In the genomic region with DNA sequence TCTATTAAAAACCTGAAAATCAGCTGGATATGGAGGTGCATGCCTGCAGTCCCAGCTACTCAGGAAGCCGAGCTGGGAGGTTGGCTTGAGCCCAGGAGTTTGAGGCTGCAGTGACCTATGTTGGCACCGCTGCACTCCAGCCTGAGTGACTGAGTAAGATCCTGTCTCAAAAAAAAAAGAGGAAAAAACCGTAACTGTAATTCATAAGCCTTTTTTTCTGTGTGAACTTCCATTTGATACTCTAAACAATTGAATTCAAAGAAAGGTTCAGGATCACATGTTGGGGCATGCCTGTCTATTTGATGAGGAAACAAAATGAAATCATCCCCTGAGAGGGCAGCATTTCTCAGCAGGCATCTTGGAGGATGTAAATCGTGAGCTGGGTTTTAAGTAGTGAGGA, we compare ENCODE assay signal across 11 cellular contexts. TPM values are rescaled to one million over a fixed set of nuclear protein-coding genes. Genes with fewer than 3 reads are reported as not detected.
A peak's percentile ranks its signal among the peaks of the same experiment; 100 is the strongest.
DNase-seq lines count a peak whose midpoint lies in the region; ATAC-seq and TF ChIP-seq lines count a peak whose summit lies in the region.
"Had no signal": no experiment of that assay in that cellular context is flagged by ENCODE, and none has a peak within 500 bp of the region (broad histone marks: within the 10 kb centered on the region; RNA-seq: fewer than 3 reads in every experiment).

No MANE protein-coding gene starts in this region.

- intact Hi-C loops in heart left ventricle (cut with DNase I), result loop anchor here in 1 of 10 donors (5.0 kb wide), 1 partner anchor 41 kb away; a partner anchor contains a TSS
- intact Hi-C loops in left ventricle myocardium superior (cut with micrococcal nuclease), result no loop called here
- intact Hi-C loops in adrenal gland (cut with DNase I), result no loop called here
- intact Hi-C loops in aorta (cut with DNase I), result no loop called here

- H3K4me3 ChIP-seq in heart left ventricle, result no peak overlapping the region
- H3K4me3 ChIP-seq in adrenal gland, result no peak overlapping the region
- no peak overlapping the region for H3K4me3 ChIP-seq in aorta (ENCODE audit: low read length in 2 of 2)
- H3K4me3 ChIP-seq: GM23338 had no signal

- H3K27me3 ChIP-seq in heart left ventricle, result no peaks in the 10 kb centered on the region
- no peaks in the 10 kb centered on the region for H3K27me3 ChIP-seq in adrenal gland
- no peaks in the 10 kb centered on the region for H3K27me3 ChIP-seq in aorta (ENCODE audit: control insufficient read depth in 1 of 2, insufficient read depth in 2 of 2, low read length in 1 of 2)

- ATAC-seq in heart left ventricle (peak in 3 of 4 donors; percentile 55 to 70 (median 66)), left ventricle myocardium superior (no peak), aorta (ENCODE audit: low FRiP score) (no peak), HG03139 (IDR thresholded peaks at IDR 0.05; ENCODE audit: unreplicated experiment) (no peak), HG02840 (IDR thresholded peaks at IDR 0.05; ENCODE audit: low FRiP score, unreplicated experiment) (no peak)
- ATAC-seq: GM23338 had no signal

- H3K27ac Mint-ChIP-seq in T-helper 2 cell treated with Interferon-gamma antibody and Interleukin-4, amounts not matched to agents 5 μg/mL and 100 μg/mL, for 36 hours, result no peak overlapping the region
- H3K27ac Mint-ChIP-seq: activated T-helper 2 cell treated with anti-CD3 and anti-CD28 coated beads, Interferon-gamma antibody, Interleukin-2, Interleukin-4, amounts not matched to agents 10 μg/mL and 5 μg/mL and 100 μg/mL, durations not matched to agents 14 hours and 24 hours and 36 hours; GM23338 had no signal

- WGBS in heart left ventricle, 4 donors, result 36 to 42% (median 38%) methylated on average over 4 of the region's 4 CpGs
- 22 to 28% (median 24%) methylated on average over 4 of the region's 4 CpGs for WGBS in adrenal gland, 4 donors
- 22 to 25% methylated on average over 4 of the region's 4 CpGs for WGBS in aorta, 2 donors

- H3K36me3 ChIP-seq in heart left ventricle, result no peaks in the 10 kb centered on the region
- no peaks in the 10 kb centered on the region for H3K36me3 ChIP-seq in adrenal gland (replicated peaks in 1 of 2)
- no peaks in the 10 kb centered on the region for H3K36me3 ChIP-seq in aorta (ENCODE audit: control insufficient read depth in 1 of 2, insufficient read depth in 2 of 2, low read length in 1 of 2)

- H3K27me3 Mint-ChIP-seq in T-helper 2 cell treated with Interferon-gamma antibody and Interleukin-4, amounts not matched to agents 5 μg/mL and 100 μg/mL, for 36 hours (ENCODE audit: low read depth), result peaks cover 3% of the 10 kb centered on the region

- H3K4me3 Mint-ChIP-seq in T-helper 2 cell treated with Interferon-gamma antibody and Interleukin-4, amounts not matched to agents 5 μg/mL and 100 μg/mL, for 36 hours, result no peak overlapping the region
- H3K4me3 Mint-ChIP-seq: GM23338 had no signal

- peaks cover 10% of the 10 kb centered on the region for H3K36me3 Mint-ChIP-seq in T-helper 2 cell treated with Interferon-gamma antibody and Interleukin-4, amounts not matched to agents 5 μg/mL and 100 μg/mL, for 36 hours (ENCODE audit: low read depth)

- H3K4me1 Mint-ChIP-seq in T-helper 2 cell treated with Interferon-gamma antibody and Interleukin-4, amounts not matched to agents 5 μg/mL and 100 μg/mL, for 36 hours (ENCODE audit: low read depth), result peaks cover 30% of the 10 kb centered on the region

- H3K9me3 Mint-ChIP-seq in T-helper 2 cell treated with Interferon-gamma antibody and Interleukin-4, amounts not matched to agents 5 μg/mL and 100 μg/mL, for 36 hours, result no peaks in the 10 kb centered on the region
- H3K9me3 Mint-ChIP-seq: activated T-helper 2 cell treated with anti-CD3 and anti-CD28 coated beads, Interferon-gamma antibody, Interleukin-2, Interleukin-4, amounts not matched to agents 10 μg/mL and 5 μg/mL and 100 μg/mL, durations not matched to agents 14 hours and 24 hours and 36 hours; GM23338 had no signal

- no peak for TF ChIP-seq POLR2A in heart left ventricle (IDR thresholded peaks at IDR 0.05)
- no peak for TF ChIP-seq POLR2A in adrenal gland (IDR thresholded peaks at IDR 0.05)

- H3K4me1 ChIP-seq in heart left ventricle, result peaks cover 0 to 57% (median 5%) of the 10 kb centered on the region in 12 donors
- peaks cover 17 to 58% of the 10 kb centered on the region in 2 donors for H3K4me1 ChIP-seq in adrenal gland (replicated peaks in 1 of 2)
- no peaks in the 10 kb centered on the region for H3K4me1 ChIP-seq in aorta (ENCODE audit: control insufficient read depth in 1 of 2, insufficient read depth in 2 of 2, low read length in 2 of 2)

- TF ChIP-seq CTCF in heart left ventricle (IDR thresholded peaks at IDR 0.05) (no peak), adrenal gland (IDR thresholded peaks at IDR 0.05) (no peak)

- peak in 4 of 5 donors; percentile 28 to 59 (median 44) for DNase-seq in heart left ventricle
- no peak for DNase-seq in left ventricle myocardium superior
- peak; percentile 69 to 91 (median 83) for DNase-seq in adrenal gland
- DNase-seq in glomerular visceral epithelial cell (ENCODE audit: extremely low spot score), result peak; percentile 68
- peak; percentile 74 to 82 for DNase-seq in aorta
- DNase-seq in T-helper 2 cell treated with Interferon-gamma antibody and Interleukin-4, amounts not matched to agents 5 μg/mL and 100 μg/mL, for 36 hours (ENCODE audit: low spot score), result no peak
- DNase-seq: NK-92 treated with Interleukin-12 subunit alpha and Interleukin-12 subunit beta, amount 100 ng/mL, for 24 hours had no signal

- no peaks in the 10 kb centered on the region for H3K9me3 ChIP-seq in heart left ventricle
- H3K9me3 ChIP-seq in adrenal gland (replicated peaks in 1 of 3), result no peaks in the 10 kb centered on the region
- H3K9me3 ChIP-seq in aorta (ENCODE audit: control insufficient read depth, low read length), result no peaks in the 10 kb centered on the region

- peak overlapping the region in 1 of 12 donors; percentile 25 for H3K27ac ChIP-seq in heart left ventricle
- H3K27ac ChIP-seq in adrenal gland, result peak overlapping the region in 3 of 5 donors; percentile 27 to 62 (median 47)
- H3K27ac ChIP-seq in aorta (ENCODE audit: low read depth in 1 of 2, low read length in 2 of 2), result no peak overlapping the region

RNA-seq across cellular contexts. Expression of a gene that starts 38.8 kb away (rescaled TPM):
- total RNA-seq in heart left ventricle (10 to 100 TPM in 1 of 9 donors, 1 to 10 TPM in 3, under 1 TPM in 5; 0.25 to 10.7 (median 1.00) TPM), left ventricle myocardium superior (0.69 TPM), adrenal gland (100 to 1,000 TPM in 1 of 8 donors, 10 to 100 TPM in 7; 16.9 to 127 (median 21.8) TPM), aorta (1 to 10 TPM; 5.2 to 8.0 TPM)
- polyA plus RNA-seq in heart left ventricle (1 to 10 TPM in 1 of 2 donors, under 1 TPM in 1; 0.23 to 1.9 TPM), adrenal gland (10 to 100 TPM in 1 of 3 donors, 1 to 10 TPM in 2; 1.8 to 14.5 (median 2.3) TPM), aorta (1 to 10 TPM in 1 of 2 donors, under 1 TPM in 1; 0.50 to 2.0 TPM)

Comparison
In these comparisons a context has a peak if more than half of its experiments do, and no peak if none do; other contexts are left out.
1. ATAC-seq: peak in heart left ventricle (3 of 4); none in left ventricle myocardium superior (single experiment), aorta (single experiment), HG03139 (single experiment) and HG02840 (single experiment).
2. DNase-seq: peak in heart left ventricle (4 of 5), adrenal gland (7 of 7), glomerular visceral epithelial cell (single experiment) and aorta (2 of 2); none in left ventricle myocardium superior (single experiment) and T-helper 2 cell treated with Interferon-gamma antibody and Interleukin-4, amounts not matched to agents 5 μg/mL and 100 μg/mL, for 36 hours (single experiment).
3. H3K27ac ChIP-seq: peak in adrenal gland (3 of 5); none in aorta (0 of 2).